15 cellular contexts compared by ENCODE assay signal in the genomic region with DNA sequence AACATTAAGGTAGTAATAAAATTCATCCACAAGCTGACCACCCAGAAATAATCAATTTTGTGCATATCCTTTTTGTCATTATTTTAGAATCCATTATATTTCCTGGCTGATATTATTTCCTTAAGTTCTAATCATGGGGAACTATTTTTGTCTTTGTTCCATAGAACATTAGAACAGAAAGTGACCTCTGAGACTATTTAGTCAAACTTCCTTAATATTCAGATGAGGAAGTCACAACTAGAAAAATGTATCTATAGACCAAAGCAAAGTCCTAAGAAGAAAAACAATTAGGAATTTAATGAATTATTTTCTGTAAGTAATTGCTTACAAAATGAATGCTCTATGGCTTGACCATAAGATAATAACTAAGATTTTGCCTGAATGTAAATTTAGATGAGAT.
"Had no signal": no experiment of that assay in that cellular context is flagged by ENCODE, and none has a peak within 500 bp of the region (broad histone marks: within the 10 kb centered on the region; RNA-seq: fewer than 3 reads in every experiment).

No MANE protein-coding gene starts in this region.

- H3K27me3 ChIP-seq: heart left ventricle, ovary, right atrium auricular region, sigmoid colon had no signal

- H3K4me1 ChIP-seq: right atrium auricular region had no signal

- DNase-seq: cortex of kidney; effector memory CD4-positive, alpha-beta T cell; heart left ventricle; islet precursor cell; mammary epithelial cell; mucosa of descending colon; naive thymus-derived CD8-positive, alpha-beta T cell; ovary; sigmoid colon; stimulated activated CD4-positive, alpha-beta T cell treated with anti-CD3 and anti-CD28 coated beads, Interleukin-12 subunit alpha, Interleukin-12 subunit beta, amount 100 ng/mL, for 4 hours; stimulated activated naive CD4-positive, alpha-beta T cell treated with Interleukin-2 at 50 U/mL for 16 hours had no signal

- H3K4me3 ChIP-seq: heart left ventricle, mucosa of descending colon, ovary, right atrium auricular region, sigmoid colon, skin epidermis had no signal

- ATAC-seq: esophagus mucosa; left lobe of liver; mucosa of descending colon; naive thymus-derived CD8-positive, alpha-beta T cell had no signal

- H3K4me3 Mint-ChIP-seq: naive thymus-derived CD8-positive, alpha-beta T cell had no signal

- H3K36me3 ChIP-seq: heart left ventricle, ovary, right atrium auricular region, sigmoid colon had no signal

- H3K27ac Mint-ChIP-seq: naive thymus-derived CD8-positive, alpha-beta T cell had no signal

- H3K36me3 Mint-ChIP-seq: naive thymus-derived CD8-positive, alpha-beta T cell had no signal

- H3K9me3 ChIP-seq: heart left ventricle, mucosa of descending colon, ovary, right atrium auricular region, sigmoid colon had no signal

- H3K4me1 Mint-ChIP-seq: naive thymus-derived CD8-positive, alpha-beta T cell had no signal

- H3K27ac ChIP-seq: ovary, right atrium auricular region, sigmoid colon had no signal
